Comparison of ENCODE assay signal across 3 cellular contexts in genomic region chr21:9579275-9579674, GRCh38.
DNase-seq lines count a peak whose midpoint lies in the region; FAIRE-seq and TF ChIP-seq lines count a peak whose summit lies in the region.
"Not testable (repeated sequence)": the region's sequence is repeated elsewhere in the genome, so short reads cannot be mapped to it uniquely, and the experiment has no call there.

No MANE protein-coding gene starts in this region.

- intact Hi-C loops in kidney (cut with DNase I); posterior vena cava (cut with DNase I): not testable (repeated sequence)

- H4K20me1 ChIP-seq in hepatocyte (ENCODE audit: insufficient read depth, poor library complexity, severe bottlenecking), result not testable (repeated sequence)

- not testable (repeated sequence) for H3K4me1 ChIP-seq in hepatocyte (ENCODE audit: insufficient read depth); kidney (ENCODE audit: control insufficient read depth in 1 of 2, insufficient read depth in 1 of 2, low read depth in 1 of 2, low read length in 2 of 2)

- H3K27me3 ChIP-seq in hepatocyte, result not testable (repeated sequence)

- H3K9me3 ChIP-seq in hepatocyte (ENCODE audit: low read depth); kidney (ENCODE audit: control insufficient read depth in 1 of 2, low read length in 2 of 2): not testable (repeated sequence)

- H3K9me2 ChIP-seq in hepatocyte (replicated peaks; ENCODE audit: insufficient read depth), result not testable (repeated sequence)

- H2AFZ ChIP-seq in hepatocyte, result not testable (repeated sequence)

- not testable (repeated sequence) for FAIRE-seq in kidney (lab: Jason Lieb, UNC)

- H3K27ac ChIP-seq in hepatocyte; kidney (ENCODE audit: low read depth in 2 of 2, low read length in 2 of 2): not testable (repeated sequence)

- H3K9ac ChIP-seq in kidney (ENCODE audit: low read length in 2 of 2), result not testable (repeated sequence)

- not testable (repeated sequence) for H3K4me2 ChIP-seq in hepatocyte

- not testable (repeated sequence) for H3K36me3 ChIP-seq in hepatocyte (replicated peaks; ENCODE audit: insufficient read depth, low read depth); kidney (ENCODE audit: control insufficient read depth in 1 of 2, insufficient read depth in 2 of 2, low read length in 2 of 2)

- H3K79me2 ChIP-seq in hepatocyte, result not testable (repeated sequence)

- TF ChIP-seq CTCF in hepatocyte (IDR thresholded peaks at IDR 0.05; ENCODE audit: poor library complexity); kidney (IDR thresholded peaks at IDR 0.05; ENCODE audit: borderline replicate concordance, extremely low read depth, insufficient read depth): not testable (repeated sequence)

- 83% methylated on average over 12 of the region's 17 CpGs for WGBS in hepatocyte (ENCODE audit: low lambda C conversion rate, missing lambda C conversion rate)

- DNase-seq in hepatocyte (ENCODE audit: low spot score) (peak; percentile 1), kidney (peak; percentile 46), posterior vena cava (ENCODE audit: low spot score) (peak; percentile 25)

- H3K4me3 ChIP-seq in hepatocyte; kidney (ENCODE audit: low read length in 2 of 2): not testable (repeated sequence)
